In the genomic region with DNA sequence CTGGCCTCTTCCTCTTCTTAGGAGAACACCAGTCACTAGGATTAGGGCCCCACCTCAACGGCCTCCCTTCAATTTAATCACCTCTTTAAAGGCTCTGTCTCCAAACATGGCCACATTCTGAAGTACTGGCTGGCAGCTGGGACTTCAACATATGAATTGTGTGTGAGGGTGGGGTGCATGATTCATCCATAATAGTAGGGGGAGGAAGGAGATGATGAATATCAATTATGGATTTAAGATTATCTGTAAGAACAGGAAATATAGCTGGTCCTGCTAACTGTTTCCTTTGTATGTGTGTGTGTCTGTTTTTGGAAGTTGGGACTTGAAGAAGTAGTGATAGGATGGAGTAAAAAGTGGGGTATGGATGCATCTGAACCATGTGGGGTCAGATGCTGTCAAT, we compare ENCODE assay signal across 23 cellular contexts.
"Had no signal": no experiment of that assay in that cellular context is flagged by ENCODE, and none has a peak within 500 bp of the region (broad histone marks: within the 10 kb centered on the region; RNA-seq: fewer than 3 reads in every experiment).

No MANE protein-coding gene starts in this region.

- H3K4me3 Mint-ChIP-seq: endodermal cell; naive thymus-derived CD4-positive, alpha-beta T cell; nephron; stimulated activated memory B cell treated with anti-CD40 and anti-IgM and Interleukin-4, amounts not matched to agents 10 μg/mL and 1 μg/mL and 100 μg/mL, for 72 hours had no signal

- ATAC-seq: foreskin keratinocyte; gastroesophageal sphincter; heart right ventricle; left cardiac atrium; left lung; naive thymus-derived CD4-positive, alpha-beta T cell; psoas muscle; right cardiac atrium; stimulated activated memory B cell treated with anti-CD40 and anti-IgM and Interleukin-4, amounts not matched to agents 10 μg/mL and 1 μg/mL and 100 μg/mL, for 72 hours; stimulated activated naive CD8-positive, alpha-beta T cell treated with anti-CD3 and anti-CD28 coated beads, Interleukin-15, Interleukin-2, amounts not matched to agents 100 U/mL and 50 U/mL, for 24 hours had no signal

- H3K27ac Mint-ChIP-seq: endodermal cell; nephron; stimulated activated memory B cell treated with anti-CD40 and anti-IgM and Interleukin-4, amounts not matched to agents 10 μg/mL and 1 μg/mL and 100 μg/mL, for 72 hours had no signal

- H3K36me3 Mint-ChIP-seq: stimulated activated memory B cell treated with anti-CD40 and anti-IgM and Interleukin-4, amounts not matched to agents 10 μg/mL and 1 μg/mL and 100 μg/mL, for 72 hours had no signal

- DNase-seq: effector CD8-positive, alpha-beta T cell; endodermal cell; foreskin keratinocyte; heart right ventricle; hippocampal formation; left cardiac atrium; left lung; mammary epithelial cell; mesendoderm; midbrain; naive thymus-derived CD4-positive, alpha-beta T cell; occipital lobe; ovary; psoas muscle; right cardiac atrium; sigmoid colon; stimulated activated CD4-positive, alpha-beta T cell treated with anti-CD3 and anti-CD28 coated beads, Interleukin-4, amount 100 ng/mL, for 4 hours; stimulated activated naive CD8-positive, alpha-beta T cell treated with anti-CD3 and anti-CD28 coated beads, Interleukin-15, Interleukin-2, amounts not matched to agents 100 U/mL and 50 U/mL, for 24 hours; substantia nigra; upper lobe of left lung had no signal

- H3K4me1 Mint-ChIP-seq: endodermal cell; naive thymus-derived CD4-positive, alpha-beta T cell; nephron had no signal

- H3K27me3 Mint-ChIP-seq: naive thymus-derived CD4-positive, alpha-beta T cell had no signal

- H3K9me3 Mint-ChIP-seq: endodermal cell; naive thymus-derived CD4-positive, alpha-beta T cell; nephron; stimulated activated memory B cell treated with anti-CD40 and anti-IgM and Interleukin-4, amounts not matched to agents 10 μg/mL and 1 μg/mL and 100 μg/mL, for 72 hours had no signal
